Comparison of ENCODE assay signal across 1 cellular context in the genomic region with DNA sequence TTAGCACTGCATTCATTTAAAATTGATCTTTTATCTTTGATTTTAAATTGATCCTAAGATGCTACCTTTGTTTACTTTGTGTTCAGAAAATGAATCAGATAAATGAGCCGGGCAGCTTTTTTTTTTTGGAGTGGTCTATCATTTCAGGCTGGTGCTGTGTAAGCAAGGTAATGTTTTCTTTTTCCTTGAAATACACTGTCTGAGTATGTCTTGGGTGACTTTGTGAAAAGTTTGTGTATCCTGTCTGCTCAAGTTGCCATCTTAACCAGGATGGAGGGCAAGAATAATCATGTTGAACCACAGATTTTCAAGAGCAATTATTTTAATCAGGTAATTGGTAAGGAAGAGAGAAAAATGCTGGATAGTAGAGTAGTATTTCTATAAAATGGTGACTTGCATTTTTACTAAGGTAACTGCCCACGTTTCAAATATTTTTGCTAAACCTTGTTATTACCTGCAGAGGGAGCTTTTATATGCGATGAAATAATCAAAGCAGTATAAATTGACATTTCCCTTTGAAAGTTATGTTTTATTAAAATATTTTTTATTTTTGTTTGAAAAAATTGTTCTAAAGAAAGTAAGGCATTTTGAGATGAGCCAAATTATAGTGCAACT.
TF ChIP-seq lines count a peak whose summit lies in the region.

No MANE protein-coding gene starts in this region.

TF ChIP-seq in IMR-90, 13 proteins besides CTCF, POLR2A, EP300 and RAD21:
- TF ChIP-seq FOS (IDR thresholded peaks at IDR 0.05; ENCODE audit: low read depth, low read length) (no peak), CEBPB (IDR thresholded peaks at IDR 0.05; ENCODE audit: low read depth, low read length) (no peak), NFE2L2 (IDR thresholded peaks at IDR 0.05; ENCODE audit: low read depth, low read length) (peak; percentile 47; the same call in 1 of the 2 replicates), RFX5 (IDR thresholded peaks at IDR 0.05; ENCODE audit: low read depth, low read length) (no peak), MXI1 (IDR thresholded peaks at IDR 0.05; ENCODE audit: borderline replicate concordance, low read depth, low read length) (no peak)
- TF ChIP-seq, protein P1, sequence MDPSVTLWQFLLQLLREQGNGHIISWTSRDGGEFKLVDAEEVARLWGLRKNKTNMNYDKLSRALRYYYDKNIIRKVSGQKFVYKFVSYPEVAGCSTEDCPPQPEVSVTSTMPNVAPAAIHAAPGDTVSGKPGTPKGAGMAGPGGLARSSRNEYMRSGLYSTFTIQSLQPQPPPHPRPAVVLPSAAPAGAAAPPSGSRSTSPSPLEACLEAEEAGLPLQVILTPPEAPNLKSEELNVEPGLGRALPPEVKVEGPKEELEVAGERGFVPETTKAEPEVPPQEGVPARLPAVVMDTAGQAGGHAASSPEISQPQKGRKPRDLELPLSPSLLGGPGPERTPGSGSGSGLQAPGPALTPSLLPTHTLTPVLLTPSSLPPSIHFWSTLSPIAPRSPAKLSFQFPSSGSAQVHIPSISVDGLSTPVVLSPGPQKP (IDR thresholded peaks at IDR 0.05; ENCODE audit: borderline replicate concordance, low read depth, low read length), result no peak
TF ChIP-seq in IMR-90: peak in this region for 1.
